ENCODE assay signal across 10 cellular contexts in genomic region chr1:17232759-17233661, GRCh38. TPM values are rescaled to one million over a fixed set of nuclear protein-coding genes. Genes with fewer than 3 reads are reported as not detected.
DNase-seq lines count a peak whose midpoint lies in the region; ATAC-seq and TF ChIP-seq lines count a peak whose summit lies in the region.
"Had no signal": no experiment of that assay in that cellular context is flagged by ENCODE, and none has a peak within 500 bp of the region (broad histone marks: within the 10 kb centered on the region; RNA-seq: fewer than 3 reads in every experiment).

No MANE protein-coding gene starts in this region.

- TF ChIP-seq CTCF in SK-N-SH (IDR thresholded peaks at IDR 0.05) = no peak

- H3K4me2 ChIP-seq in SK-N-SH = peak overlapping the region; percentile 58

- POLR2A ChIA-PET in SK-N-SH (lab: Yijun Ruan, JAX) = no interaction called here

- no peak overlapping the region; a peak in 1 of 4 replicates for H3K4me3 ChIP-seq in SK-N-SH (ENCODE audit: low read depth in 2 of 2, low read length in 1 of 2)
- H3K4me3 ChIP-seq: left ventricle myocardium inferior, upper lobe of left lung had no signal

- H2AFZ ChIP-seq in SK-N-SH (ENCODE audit: low read depth) = no peak overlapping the region

- no peak for TF ChIP-seq RAD21 in SK-N-SH (IDR thresholded peaks at IDR 0.05; ENCODE audit: low read length)

- WGBS in SK-N-SH (ENCODE audit: low lambda C conversion rate) = 78% methylated on average over 19 of the region's 22 CpGs

- peak; percentile 89 for DNase-seq in HCEC 1CT
- DNase-seq in SK-N-SH = no peak
- peak; percentile 53 for DNase-seq in fibroblast of peridontal ligament (ENCODE audit: extremely low read depth)
- DNase-seq in NCI-H1048 (lab: John Stamatoyannopoulos, UW) = no peak
- DNase-seq in GOT3 (lab: John Stamatoyannopoulos, UW) = no peak
- DNase-seq in activated naive CD8-positive, alpha-beta T cell treated with anti-CD3 and anti-CD28 coated beads, Interleukin-2, amount 50 U/mL, for 24 hours = no peak

- H3K79me2 ChIP-seq in SK-N-SH (ENCODE audit: insufficient read depth) = no peaks in the 10 kb centered on the region

- peaks cover 10% of the 10 kb centered on the region for H3K27me3 Mint-ChIP-seq in stimulated activated memory B cell treated with anti-CD40 and anti-IgM and Interleukin-4, amounts not matched to agents 10 μg/mL and 1 μg/mL and 100 μg/mL, for 72 hours
- H3K27me3 Mint-ChIP-seq in activated naive CD8-positive, alpha-beta T cell treated with anti-CD3 and anti-CD28 coated beads, Interleukin-2, amount 50 U/mL, for 24 hours = peaks cover 12% of the 10 kb centered on the region

- H3K4me1 ChIP-seq in SK-N-SH (ENCODE audit: control insufficient read depth in 1 of 2, insufficient read depth in 2 of 2, low read depth in 1 of 2, low read length in 1 of 2) = peaks cover 13 to 29% of the 10 kb centered on the region in 2 experiments; a peak in 2 of 4 replicates
- H3K4me1 ChIP-seq: left ventricle myocardium inferior had no signal

- H3K36me3 Mint-ChIP-seq in stimulated activated memory B cell treated with anti-CD40 and anti-IgM and Interleukin-4, amounts not matched to agents 10 μg/mL and 1 μg/mL and 100 μg/mL, for 72 hours = no peaks in the 10 kb centered on the region
- no peaks in the 10 kb centered on the region for H3K36me3 Mint-ChIP-seq in activated naive CD8-positive, alpha-beta T cell treated with anti-CD3 and anti-CD28 coated beads, Interleukin-2, amount 50 U/mL, for 24 hours (ENCODE audit: low read depth)

- CTCF ChIA-PET in SK-N-SH (lab: Yijun Ruan, JAX) = interaction anchor here (1.1 to 16.6 kb wide), 3 partner anchors 88 to 105 kb away, joined by 3 to 462 read pairs (median 5); partner anchors contain the start of gene PADI2

- no peaks in the 10 kb centered on the region for H3K9me3 Mint-ChIP-seq in stimulated activated memory B cell treated with anti-CD40 and anti-IgM and Interleukin-4, amounts not matched to agents 10 μg/mL and 1 μg/mL and 100 μg/mL, for 72 hours
- H3K9me3 Mint-ChIP-seq in activated naive CD8-positive, alpha-beta T cell treated with anti-CD3 and anti-CD28 coated beads, Interleukin-2, amount 50 U/mL, for 24 hours = no peaks in the 10 kb centered on the region

- H3K27me3 ChIP-seq in SK-N-SH (ENCODE audit: insufficient read depth) = no peaks in the 10 kb centered on the region
- H3K27me3 ChIP-seq: upper lobe of left lung had no signal

- H3K36me3 ChIP-seq in SK-N-SH (replicated peaks in 1 of 2; ENCODE audit: control insufficient read depth in 1 of 2, insufficient read depth in 2 of 2, low read length in 1 of 2) = no peaks in the 10 kb centered on the region
- H3K36me3 ChIP-seq: left ventricle myocardium inferior, upper lobe of left lung had no signal

- peaks cover 19% of the 10 kb centered on the region for H3F3A ChIP-seq in SK-N-SH (replicated peaks; ENCODE audit: insufficient read depth)

- peak; percentile 2 for ATAC-seq in stimulated activated memory B cell treated with anti-CD40 and anti-IgM and Interleukin-4, amounts not matched to agents 10 μg/mL and 1 μg/mL and 100 μg/mL, for 72 hours
- no peak for ATAC-seq in HG02588 (IDR thresholded peaks at IDR 0.05; ENCODE audit: unreplicated experiment)
- ATAC-seq in activated naive CD8-positive, alpha-beta T cell treated with anti-CD3 and anti-CD28 coated beads, Interleukin-2, amount 50 U/mL, for 24 hours = no peak

- no peak overlapping the region for H3K4me3 Mint-ChIP-seq in stimulated activated memory B cell treated with anti-CD40 and anti-IgM and Interleukin-4, amounts not matched to agents 10 μg/mL and 1 μg/mL and 100 μg/mL, for 72 hours
- H3K4me3 Mint-ChIP-seq in activated naive CD8-positive, alpha-beta T cell treated with anti-CD3 and anti-CD28 coated beads, Interleukin-2, amount 50 U/mL, for 24 hours = no peak overlapping the region

- no peaks in the 10 kb centered on the region for H3K9me2 ChIP-seq in SK-N-SH

- peak in 1 of 2 experiments; percentile 35; a peak in 1 of 4 replicates for TF ChIP-seq EP300 in SK-N-SH (IDR thresholded peaks at IDR 0.05; ENCODE audit: borderline replicate concordance in 1 of 2, low read depth in 1 of 2, low read length in 1 of 2)

- H3K9me3 ChIP-seq in SK-N-SH = no peaks in the 10 kb centered on the region
- H3K9me3 ChIP-seq: left ventricle myocardium inferior, upper lobe of left lung had no signal

- H3K27ac Mint-ChIP-seq in stimulated activated memory B cell treated with anti-CD40 and anti-IgM and Interleukin-4, amounts not matched to agents 10 μg/mL and 1 μg/mL and 100 μg/mL, for 72 hours = peak overlapping the region; percentile 66
- no peak overlapping the region for H3K27ac Mint-ChIP-seq in activated naive CD8-positive, alpha-beta T cell treated with anti-CD3 and anti-CD28 coated beads, Interleukin-2, amount 50 U/mL, for 24 hours

- peak overlapping the region; percentile 25 for H3K9ac ChIP-seq in SK-N-SH

- H3K27ac ChIP-seq in SK-N-SH (ENCODE audit: low read depth in 2 of 2, low read length in 1 of 2) = peak overlapping the region; percentile 62 to 72; a peak in 3 of 4 replicates
- H3K27ac ChIP-seq: left ventricle myocardium inferior, upper lobe of left lung had no signal

- H4K20me1 ChIP-seq in SK-N-SH (ENCODE audit: insufficient read depth) = no peaks in the 10 kb centered on the region

- H3K4me1 Mint-ChIP-seq in stimulated activated memory B cell treated with anti-CD40 and anti-IgM and Interleukin-4, amounts not matched to agents 10 μg/mL and 1 μg/mL and 100 μg/mL, for 72 hours = peaks cover 39% of the 10 kb centered on the region
- peaks cover 2% of the 10 kb centered on the region for H3K4me1 Mint-ChIP-seq in activated naive CD8-positive, alpha-beta T cell treated with anti-CD3 and anti-CD28 coated beads, Interleukin-2, amount 50 U/mL, for 24 hours

TF ChIP-seq in SK-N-SH, 30 proteins besides CTCF, POLR2A, EP300 and RAD21 (continues in another document):
- no peak for TF ChIP-seq ELF1 (IDR thresholded peaks at IDR 0.05)
- TF ChIP-seq TEAD4 (IDR thresholded peaks at IDR 0.05; ENCODE audit: borderline replicate concordance, insufficient read depth) = no peak
- peak; percentile 46; the same call in 1 of the 2 replicates for TF ChIP-seq FOSL2 (IDR thresholded peaks at IDR 0.05; ENCODE audit: borderline replicate concordance, low read depth)
- TF ChIP-seq NRF1 (IDR thresholded peaks at IDR 0.05; ENCODE audit: low read depth, low read length) = no peak
- no peak for TF ChIP-seq PBX3 (IDR thresholded peaks at IDR 0.05)
- no peak for TF ChIP-seq RCOR1 (IDR thresholded peaks at IDR 0.05; ENCODE audit: low read length)
- TF ChIP-seq FOXJ3 (CRISPR knock-in tag; IDR thresholded peaks at IDR 0.05) = no peak
- no peak for TF ChIP-seq RXRA (IDR thresholded peaks at IDR 0.05; ENCODE audit: borderline replicate concordance, low read depth)
- TF ChIP-seq MAX (IDR thresholded peaks at IDR 0.05; ENCODE audit: low read depth) = no peak
- TF ChIP-seq, protein P1, sequence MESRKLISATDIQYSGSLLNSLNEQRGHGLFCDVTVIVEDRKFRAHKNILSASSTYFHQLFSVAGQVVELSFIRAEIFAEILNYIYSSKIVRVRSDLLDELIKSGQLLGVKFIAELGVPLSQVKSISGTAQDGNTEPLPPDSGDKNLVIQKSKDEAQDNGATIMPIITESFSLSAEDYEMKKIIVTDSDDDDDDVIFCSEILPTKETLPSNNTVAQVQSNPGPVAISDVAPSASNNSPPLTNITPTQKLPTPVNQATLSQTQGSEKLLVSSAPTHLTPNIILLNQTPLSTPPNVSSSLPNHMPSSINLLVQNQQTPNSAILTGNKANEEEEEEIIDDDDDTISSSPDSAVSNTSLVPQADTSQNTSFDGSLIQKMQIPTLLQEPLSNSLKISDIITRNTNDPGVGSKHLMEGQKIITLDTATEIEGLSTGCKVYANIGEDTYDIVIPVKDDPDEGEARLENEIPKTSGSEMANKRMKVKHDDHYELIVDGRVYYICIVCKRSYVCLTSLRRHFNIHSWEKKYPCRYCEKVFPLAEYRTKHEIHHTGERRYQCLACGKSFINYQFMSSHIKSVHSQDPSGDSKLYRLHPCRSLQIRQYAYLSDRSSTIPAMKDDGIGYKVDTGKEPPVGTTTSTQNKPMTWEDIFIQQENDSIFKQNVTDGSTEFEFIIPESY (IDR thresholded peaks at IDR 0.05; ENCODE audit: borderline replicate concordance, low read depth) = no peak
- no peak for TF ChIP-seq EZH2phosphoT487 (IDR thresholded peaks at IDR 0.05; ENCODE audit: borderline replicate concordance, low read depth)
- TF ChIP-seq TCF12 (IDR thresholded peaks at IDR 0.05) = peak; percentile 32; the same call in 1 of the 2 replicates
- peak; percentile 12; the same call in 1 of the 2 replicates for TF ChIP-seq NFIC (IDR thresholded peaks at IDR 0.05; ENCODE audit: borderline replicate concordance)
- TF ChIP-seq, protein P2, sequence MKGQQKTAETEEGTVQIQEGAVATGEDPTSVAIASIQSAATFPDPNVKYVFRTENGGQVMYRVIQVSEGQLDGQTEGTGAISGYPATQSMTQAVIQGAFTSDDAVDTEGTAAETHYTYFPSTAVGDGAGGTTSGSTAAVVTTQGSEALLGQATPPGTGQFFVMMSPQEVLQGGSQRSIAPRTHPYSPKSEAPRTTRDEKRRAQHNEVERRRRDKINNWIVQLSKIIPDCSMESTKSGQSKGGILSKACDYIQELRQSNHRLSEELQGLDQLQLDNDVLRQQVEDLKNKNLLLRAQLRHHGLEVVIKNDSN (IDR thresholded peaks at IDR 0.05; ENCODE audit: borderline replicate concordance, low read depth) = no peak
- no peak for TF ChIP-seq SMC3 (IDR thresholded peaks at IDR 0.05; ENCODE audit: low read depth, low read length)
- no peak for TF ChIP-seq SIN3A (IDR thresholded peaks at IDR 0.05; ENCODE audit: borderline replicate concordance, low read depth, low read length)

RNA-seq across cellular contexts. Expression of gene PADI3, which starts 15.9 kb away (rescaled TPM):
- 0.30 and 0.36 TPM in 2 replicates for polyA plus RNA-seq in SK-N-SH (2012; rRNA removed)
- 0.13 and 0.18 TPM in 2 replicates for polyA plus RNA-seq in SK-N-SH (2012; cell fraction: cytosol; rRNA removed)
- polyA plus RNA-seq in SK-N-SH (2012; cell fraction: nucleus; rRNA removed) = 1.1 and 1.3 TPM in 2 replicates

RNA-seq across cellular contexts. Expression of gene PADI1, which starts 28.1 kb away (rescaled TPM):
- 0.26 and 0.62 TPM in 2 replicates for polyA plus RNA-seq in SK-N-SH (2012; rRNA removed)
- 0.28 and 0.29 TPM in 2 replicates for polyA plus RNA-seq in SK-N-SH (2012; cell fraction: cytosol; rRNA removed)
- polyA plus RNA-seq in SK-N-SH (2012; cell fraction: nucleus; rRNA removed) = 1.3 and 1.4 TPM in 2 replicates

Comparison
In these comparisons a context has a peak if more than half of its experiments do, and no peak if none do; other contexts are left out.
1. DNase-seq: peak in HCEC 1CT (single experiment) and fibroblast of peridontal ligament (single experiment); none in SK-N-SH (single experiment), NCI-H1048 (single experiment), GOT3 (single experiment) and activated naive CD8-positive, alpha-beta T cell treated with anti-CD3 and anti-CD28 coated beads, Interleukin-2, amount 50 U/mL, for 24 hours (single experiment).